ENCODE assay signal across 21 cellular contexts in genomic region chr7:22291979-22292378, GRCh38.
DNase-seq lines count a peak whose midpoint lies in the region; ATAC-seq and TF ChIP-seq lines count a peak whose summit lies in the region.
"Had no signal": no experiment of that assay in that cellular context is flagged by ENCODE, and none has a peak within 500 bp of the region (broad histone marks: within the 10 kb centered on the region; RNA-seq: fewer than 3 reads in every experiment).

No MANE protein-coding gene starts in this region.

- H3K36me3 ChIP-seq in KMS-11 (ENCODE audit: insufficient read depth) (peaks cover 4% of the 10 kb centered on the region; the same call in 1 of the 2 replicates), prostate gland (no peaks in the 10 kb centered on the region)
- H3K36me3 ChIP-seq: SJSA1 had no signal

- TF ChIP-seq CTCF in KMS-11 (conservative IDR thresholded peaks at IDR 0.05; ENCODE audit: low read depth, low read length) (no peak), prostate gland (IDR thresholded peaks at IDR 0.05) (no peak)

- no peak for TF ChIP-seq POLR2A in prostate gland (IDR thresholded peaks at IDR 0.05)

- no peaks in the 10 kb centered on the region for H3K27me3 ChIP-seq in KMS-11 (ENCODE audit: insufficient read depth, low read depth)
- H3K27me3 ChIP-seq in prostate gland (replicated peaks; ENCODE audit: insufficient read depth), result no peaks in the 10 kb centered on the region

- peak overlapping the region; percentile 34; the same call in 1 of the 2 replicates for H3K27ac ChIP-seq in KMS-11
- peak overlapping the region; percentile 65 for H3K27ac ChIP-seq in angular gyrus (ENCODE audit: low read depth, low read length)
- no peak overlapping the region for H3K27ac ChIP-seq in prostate gland
- H3K27ac ChIP-seq: HL-60, PC-9, SJSA1 had no signal

- no peaks in the 10 kb centered on the region for H4K20me1 ChIP-seq in KMS-11 (ENCODE audit: insufficient read depth)

- no peak overlapping the region for H3K9ac ChIP-seq in KMS-11

- intact Hi-C loops in prostate gland (cut with DNase I), result no loop called here

- no peak for ATAC-seq in HG02759 (IDR thresholded peaks at IDR 0.05; ENCODE audit: unreplicated experiment)
- ATAC-seq: HCT116 had no signal

- no peaks in the 10 kb centered on the region for H3K79me2 ChIP-seq in KMS-11 (ENCODE audit: insufficient read depth, low read depth)

- DNase-seq in medulla oblongata (ENCODE audit: extremely low spot score), result peak; percentile 35
- peak; percentile 34 for DNase-seq in retina
- DNase-seq in SW 1271 (lab: John Stamatoyannopoulos, UW), result no peak
- no peak for DNase-seq in prostate gland (ENCODE audit: low spot score)
- DNase-seq: DMS153, NCI-H1092, NCI-H1417 treated with DMSO at 0.1 percent for 48 hours, NCI-H1694 treated with DMSO at 0.1 percent for 48 hours, NCI-H2081, NCI-H2171, NCI-H345, NCI-H510A treated with DMSO at 0.1 percent for 48 hours, NCI-H774, PC-9, Right ventricle myocardium superior had no signal

- no peaks in the 10 kb centered on the region for H3K9me3 ChIP-seq in prostate gland
- H3K9me3 ChIP-seq: SJSA1 had no signal

- H3K4me1 ChIP-seq in KMS-11 (ENCODE audit: low read depth, poor library complexity, severe bottlenecking) (peaks cover 28% of the 10 kb centered on the region), prostate gland (replicated peaks) (no peaks in the 10 kb centered on the region)
- H3K4me1 ChIP-seq: SJSA1 had no signal

- no peak overlapping the region for H2AFZ ChIP-seq in KMS-11 (ENCODE audit: low read depth)
- H2AFZ ChIP-seq: PC-9 had no signal

- H3K4me3 ChIP-seq in KMS-11 (IDR thresholded peaks at IDR 0.05; ENCODE audit: insufficient read depth, low read depth, low read length), result no peak overlapping the region
- no peak overlapping the region for H3K4me3 ChIP-seq in prostate gland
- H3K4me3 ChIP-seq: PC-9, SJSA1 had no signal

- WGBS in prostate gland, result 85% methylated on average over 2 of the region's 2 CpGs

- H3K4me2 ChIP-seq in KMS-11, result peak overlapping the region; percentile 49; the same call in 1 of the 2 replicates
- H3K4me2 ChIP-seq: PC-9 had no signal

Comparison
In these comparisons a context has a peak if more than half of its experiments do, and no peak if none do; other contexts are left out.
1. H3K27ac ChIP-seq: peak in KMS-11 (single experiment) and angular gyrus (single experiment); none in prostate gland (0 of 2).
2. DNase-seq: peak in medulla oblongata (single experiment) and retina (single experiment); none in SW 1271 (0 of 2) and prostate gland (single experiment).